ENCODE assay signal across 8 cellular contexts in genomic region chr15:42737529-42738328, GRCh38. TPM values are rescaled to one million over a fixed set of nuclear protein-coding genes. Genes with fewer than 3 reads are reported as not detected.
A peak's percentile ranks its signal among the peaks of the same experiment; 100 is the strongest.
DNase-seq lines count a peak whose midpoint lies in the region; ATAC-seq and TF ChIP-seq lines count a peak whose summit lies in the region.

No MANE protein-coding gene starts in this region.

- H3K18ac ChIP-seq in mesenchymal stem cell (ENCODE audit: low read depth in 1 of 2, low read length in 2 of 2), result no peak overlapping the region

- no peak overlapping the region for H3K14ac ChIP-seq in mesenchymal stem cell (ENCODE audit: low read length in 2 of 2)

- no peak for TF ChIP-seq POLR2A in body of pancreas (IDR thresholded peaks at IDR 0.05)

- CTCF ChIA-PET in CD8-positive, alpha-beta T cell (lab: Charles Lee), result interaction anchor here (1.5 to 4.4 kb wide), 2 partner anchors 185 to 189 kb away, joined by 4 to 16 read pairs; no protein-coding TSS in a partner anchor

- H3K36me3 ChIP-seq in CD8-positive, alpha-beta T cell (ENCODE audit: insufficient read depth, low read length), result peaks cover 12% of the 10 kb centered on the region
- H3K36me3 ChIP-seq in body of pancreas (replicated peaks in 1 of 2; ENCODE audit: insufficient read depth in 1 of 2, low read depth in 2 of 2) (peaks cover 0 to 4% of the 10 kb centered on the region in 2 donors), mesenchymal stem cell (ENCODE audit: control insufficient read depth in 1 of 2, insufficient read depth in 2 of 2, low read depth in 1 of 2, low read length in 2 of 2) (peaks cover 25 to 28% of the 10 kb centered on the region in 2 experiments)

- no peaks in the 10 kb centered on the region for H3K27me3 Mint-ChIP-seq in CD8-positive, alpha-beta T cell (ENCODE audit: low read depth)

- no peak for DNase-seq in CD8-positive, alpha-beta T cell
- no peak for DNase-seq in Jurkat, Clone E6-1 (ENCODE audit: low read depth, low spot score)
- DNase-seq in body of pancreas (no peak), mesenchymal stem cell (no peak), NCI-H1417 treated with DMSO at 0.1 percent for 48 hours (lab: John Stamatoyannopoulos, UW) (no peak), GM13977 (ENCODE audit: low spot score) (no peak), islet precursor cell (no peak)

- POLR2A ChIA-PET in CD8-positive, alpha-beta T cell (lab: Charles Lee), result interaction anchor here (0.7 to 0.8 kb wide), 2 partner anchors 13 to 594 kb away, joined by 4 to 5 read pairs; no protein-coding TSS in a partner anchor

- WGBS in body of pancreas, 2 donors, result 73 to 75% methylated on average over 20 to 21 of the region's 21 CpGs
- 95% methylated on average over 13 of the region's 21 CpGs for WGBS in mesenchymal stem cell

- peak overlapping the region; percentile 96 for H3K9ac ChIP-seq in mesenchymal stem cell (ENCODE audit: low read length)

- H3K4me3 ChIP-seq in CD8-positive, alpha-beta T cell (ENCODE audit: low read depth, low read length), result peak overlapping the region; percentile 78
- peak overlapping the region; percentile 72 for H3K4me3 ChIP-seq in Jurkat, Clone E6-1 (ENCODE audit: low read length)
- no peak overlapping the region for H3K4me3 ChIP-seq in body of pancreas
- H3K4me3 ChIP-seq in mesenchymal stem cell (ENCODE audit: insufficient read depth in 1 of 2, low read depth in 1 of 2, low read length in 2 of 2), result peak overlapping the region in 1 of 2 experiments; percentile 85

- peak overlapping the region; percentile 10 for H2AK5ac ChIP-seq in mesenchymal stem cell (ENCODE audit: low read length, severe bottlenecking)

- no peak overlapping the region for H2AFZ ChIP-seq in mesenchymal stem cell (ENCODE audit: low read depth, low read length)

- peaks cover 22% of the 10 kb centered on the region for H3K4me1 Mint-ChIP-seq in CD8-positive, alpha-beta T cell (ENCODE audit: low read depth)

- peaks cover 18% of the 10 kb centered on the region for H3K36me3 Mint-ChIP-seq in CD8-positive, alpha-beta T cell

- intact Hi-C loops in CD8-positive, alpha-beta T cell (cut with DNase I, micrococcal nuclease), result loop anchor here (1.0 to 10.0 kb wide), 9 partner anchors 160 to 533 kb away; partner anchors contain the start of genes GANC (in 2 of the 2), STARD9 (in 2 of the 2), TMEM87A (in 2 of the 2) and ZNF106 (in 2 of the 2)
- intact Hi-C loops in body of pancreas (cut with DNase I), result no loop called here

- no peak overlapping the region for H3K23ac ChIP-seq in mesenchymal stem cell (ENCODE audit: low read length in 2 of 2)

- no peak overlapping the region for H3K4ac ChIP-seq in mesenchymal stem cell (ENCODE audit: low read depth in 1 of 2, low read length in 2 of 2)

- no peak for TF ChIP-seq CTCF in CD8-positive, alpha-beta T cell (IDR thresholded peaks at IDR 0.05)
- TF ChIP-seq CTCF in body of pancreas (IDR thresholded peaks at IDR 0.05), result no peak
- TF ChIP-seq CTCF in GM13977 (IDR thresholded peaks at IDR 0.05; ENCODE audit: extremely low read depth, insufficient read depth, missing control alignments), result no peak

- in situ Hi-C loops in GM13977 (cut with MboI; ENCODE audit: low pct_unique_long_range_greater_than_20kb, low sequenced_read_pairs, unreplicated experiment), result no loop called here

- H2BK15ac ChIP-seq in mesenchymal stem cell (ENCODE audit: low read depth, poor library complexity, severe bottlenecking), result no peak overlapping the region

- peak overlapping the region; percentile 49 for H4K8ac ChIP-seq in mesenchymal stem cell (ENCODE audit: low read length)

- peak overlapping the region; percentile 72 for H3K27ac ChIP-seq in CD8-positive, alpha-beta T cell (ENCODE audit: low read depth, low read length)
- H3K27ac ChIP-seq in body of pancreas (peak overlapping the region; percentile 86 to 91 (median 88)), mesenchymal stem cell (ENCODE audit: low read length, poor library complexity, severe bottlenecking) (peak overlapping the region; percentile 90)

- H3K79me1 ChIP-seq in mesenchymal stem cell (replicated peaks; ENCODE audit: low read length, poor library complexity, severe bottlenecking), result peaks cover 37% of the 10 kb centered on the region

- peak overlapping the region; percentile 78 for H3K27ac Mint-ChIP-seq in CD8-positive, alpha-beta T cell

- ATAC-seq in CD8-positive, alpha-beta T cell, result no peak
- no peak for ATAC-seq in body of pancreas
- no peak for ATAC-seq in HG03025 (IDR thresholded peaks at IDR 0.05; ENCODE audit: low FRiP score, unreplicated experiment)

- H2BK5ac ChIP-seq in mesenchymal stem cell (ENCODE audit: low read depth, low read length, poor library complexity, severe bottlenecking), result peak overlapping the region; percentile 69

- no peak overlapping the region for H2BK12ac ChIP-seq in mesenchymal stem cell (ENCODE audit: low read length in 2 of 2)

- H2BK120ac ChIP-seq in mesenchymal stem cell (ENCODE audit: low read depth, low read length), result no peak overlapping the region

- H3K4me2 ChIP-seq in mesenchymal stem cell (ENCODE audit: low read length, poor library complexity, severe bottlenecking), result peak overlapping the region; percentile 97

- H3K9me3 Mint-ChIP-seq in CD8-positive, alpha-beta T cell, result no peaks in the 10 kb centered on the region

- H3K4me1 ChIP-seq in CD8-positive, alpha-beta T cell (ENCODE audit: insufficient read depth, low read length), result peaks cover 14% of the 10 kb centered on the region
- peaks cover 30% of the 10 kb centered on the region for H3K4me1 ChIP-seq in body of pancreas
- peaks cover 12% of the 10 kb centered on the region for H3K4me1 ChIP-seq in mesenchymal stem cell (ENCODE audit: control insufficient read depth, insufficient read depth, low read depth, low read length)

- no peaks in the 10 kb centered on the region for H3K9me3 ChIP-seq in CD8-positive, alpha-beta T cell (ENCODE audit: low read length)
- H3K9me3 ChIP-seq in body of pancreas, result no peaks in the 10 kb centered on the region
- H3K9me3 ChIP-seq in mesenchymal stem cell (ENCODE audit: control insufficient read depth, low read length), result no peaks in the 10 kb centered on the region

- H4K91ac ChIP-seq in mesenchymal stem cell (ENCODE audit: low read length), result no peak overlapping the region

- no peaks in the 10 kb centered on the region for H3K27me3 ChIP-seq in CD8-positive, alpha-beta T cell (ENCODE audit: insufficient read depth, low read length)
- H3K27me3 ChIP-seq in body of pancreas, result no peaks in the 10 kb centered on the region
- no peaks in the 10 kb centered on the region for H3K27me3 ChIP-seq in mesenchymal stem cell (ENCODE audit: control insufficient read depth in 1 of 2, insufficient read depth in 1 of 2, low read length in 2 of 2)

- H3K4me3 Mint-ChIP-seq in CD8-positive, alpha-beta T cell, result peak overlapping the region; percentile 80

RNA-seq across cellular contexts. Expression of gene CDAN1, which starts 0.8 kb away (rescaled TPM):
- 10 to 100 TPM; 23.9 to 24.0 TPM for total RNA-seq in CD8-positive, alpha-beta T cell
- polyA plus RNA-seq in Jurkat, Clone E6-1 (2012; ENCODE audit: insufficient read depth, insufficient read length), result 24.3 TPM
- 10 to 100 TPM in 1 of 2 donors, 1 to 10 TPM in 1; 9.9 to 19.1 TPM for total RNA-seq in body of pancreas
- 3.7 TPM for polyA plus RNA-seq in mesenchymal stem cell (2013, experiment 1 of 2)
- polyA plus RNA-seq in mesenchymal stem cell (2013, experiment 2 of 2), result 3.5 TPM

Comparison
In these comparisons a context has a peak if more than half of its experiments do, and no peak if none do; other contexts are left out.
1. H3K4me3 ChIP-seq: peak in CD8-positive, alpha-beta T cell (single experiment) and Jurkat, Clone E6-1 (single experiment); none in body of pancreas (0 of 2).
2. Peak in every context shown above with its lines, with median percentiles within 50 percentile points of each other: H3K27ac ChIP-seq.